Comparison of ENCODE assay signal across 2 cellular contexts in the genomic region with DNA sequence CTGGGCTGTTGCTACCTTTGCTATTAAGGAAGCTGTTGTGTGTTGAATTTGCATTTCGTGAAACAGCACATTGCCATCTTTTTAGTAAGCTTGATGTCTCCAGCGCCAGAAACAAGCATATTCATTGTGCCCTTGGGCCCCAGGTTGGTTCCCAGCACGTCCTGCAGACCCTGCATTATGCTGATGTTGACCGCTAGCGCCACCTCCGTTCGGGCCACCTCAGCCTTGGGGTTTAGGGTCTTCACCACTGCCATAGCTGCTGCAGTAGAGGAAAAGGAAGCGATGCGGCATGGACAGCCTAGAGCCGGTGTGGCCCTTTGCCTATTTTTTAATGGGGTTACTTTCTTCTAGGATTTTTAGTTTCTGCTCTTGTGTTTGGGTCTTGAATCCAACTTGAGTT.
TF ChIP-seq lines count a peak whose summit lies in the region.

No MANE protein-coding gene starts in this region.

TF ChIP-seq in GM23338, 12 proteins besides CTCF, POLR2A, EP300 and RAD21:
- TF ChIP-seq REST (IDR thresholded peaks at IDR 0.05; ENCODE audit: unreplicated experiment): no peak

TF ChIP-seq in H1, 55 proteins besides CTCF, POLR2A, EP300 and RAD21:
- no peak for TF ChIP-seq GTF2F1 (IDR thresholded peaks at IDR 0.05; ENCODE audit: borderline replicate concordance, low read depth, low read length)
- no peak for TF ChIP-seq SIRT6 (IDR thresholded peaks at IDR 0.05; ENCODE audit: low read length)
- no peak for TF ChIP-seq SRF (IDR thresholded peaks at IDR 0.05; ENCODE audit: low read depth, low read length)
- TF ChIP-seq EZH2 (IDR thresholded peaks at IDR 0.05; ENCODE audit: low read depth, low read length, severe bottlenecking): no peak
- no peak for TF ChIP-seq CREB1 (IDR thresholded peaks at IDR 0.05)
- no peak for TF ChIP-seq NANOG (IDR thresholded peaks at IDR 0.05; ENCODE audit: insufficient read depth, low read depth, low read length, poor library complexity, severe bottlenecking)
- no peak for TF ChIP-seq USF2 (IDR thresholded peaks at IDR 0.05; ENCODE audit: low read length)
- no peak for TF ChIP-seq RNF2 (IDR thresholded peaks at IDR 0.05; ENCODE audit: borderline replicate concordance, low read depth, low read length, missing control alignments, poor library complexity, severe bottlenecking)
- TF ChIP-seq CEBPB (IDR thresholded peaks at IDR 0.05; ENCODE audit: low read depth, low read length): no peak
- TF ChIP-seq POLR2AphosphoS5 (IDR thresholded peaks at IDR 0.05; ENCODE audit: low read depth, low read length): no peak
- no peak for TF ChIP-seq POU5F1 (IDR thresholded peaks at IDR 0.05; ENCODE audit: low read depth, low read length)
- no peak for TF ChIP-seq HDAC6 (IDR thresholded peaks at IDR 0.05; ENCODE audit: low read depth, low read length)
- TF ChIP-seq RXRA (IDR thresholded peaks at IDR 0.05; ENCODE audit: insufficient read depth, low read depth, low read length): no peak
- TF ChIP-seq KDM4A (IDR thresholded peaks at IDR 0.05; ENCODE audit: low read depth, low read length, severe bottlenecking): no peak
- TF ChIP-seq TBP (IDR thresholded peaks at IDR 0.05; ENCODE audit: low read depth, low read length): no peak
- no peak for TF ChIP-seq TEAD4 (IDR thresholded peaks at IDR 0.05; ENCODE audit: low read depth, low read length)
- TF ChIP-seq TCF12 (IDR thresholded peaks at IDR 0.05; ENCODE audit: low read depth, low read length): no peak
- no peak for TF ChIP-seq BCL11A (IDR thresholded peaks at IDR 0.05; ENCODE audit: low read depth in 2 of 2, low read length in 2 of 2)
